In genomic region chr13:40113644-40114304, GRCh38 we compare ENCODE assay signal across 2 cellular contexts.
A peak's percentile ranks its signal among the peaks of the same experiment; 100 is the strongest.
TF ChIP-seq lines count a peak whose summit lies in the region.

No MANE protein-coding gene starts in this region.

TF ChIP-seq in HepG2, 621 proteins besides CTCF, POLR2A, EP300 and RAD21:
- TF ChIP-seq, protein P1, sequence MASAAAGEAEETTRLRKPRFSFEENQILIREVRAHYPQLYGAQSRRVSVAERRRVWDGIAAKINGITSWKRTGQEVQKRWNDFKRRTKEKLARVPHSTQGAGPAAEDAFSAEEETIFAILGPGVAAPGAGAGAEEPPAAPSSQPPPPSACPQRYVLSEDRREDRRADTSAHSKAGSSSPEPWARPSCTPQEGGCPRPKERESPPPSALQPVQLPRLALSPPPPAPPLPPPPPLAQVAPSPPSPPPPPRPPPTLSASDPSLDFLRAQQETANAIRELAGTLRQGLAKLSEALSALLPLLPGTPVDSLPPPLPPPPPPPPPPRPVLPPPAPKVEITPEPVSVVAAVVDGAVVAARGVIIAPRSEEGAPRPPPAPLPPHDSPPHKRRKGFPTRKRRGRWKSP (CRISPR knock-in tag; IDR thresholded peaks at IDR 0.05): no peak
- TF ChIP-seq CEBPB (IDR thresholded peaks at IDR 0.05; ENCODE audit: borderline replicate concordance, low read depth, low read length): peak; percentile 43; the same call in 1 of the 2 replicates

TF ChIP-seq in H1, 55 proteins besides CTCF, POLR2A, EP300 and RAD21 (continued from another document):
- peak; percentile 57; the same call in 1 of the 2 replicates for TF ChIP-seq CEBPB (IDR thresholded peaks at IDR 0.05; ENCODE audit: low read depth, low read length)
